In the genomic region with DNA sequence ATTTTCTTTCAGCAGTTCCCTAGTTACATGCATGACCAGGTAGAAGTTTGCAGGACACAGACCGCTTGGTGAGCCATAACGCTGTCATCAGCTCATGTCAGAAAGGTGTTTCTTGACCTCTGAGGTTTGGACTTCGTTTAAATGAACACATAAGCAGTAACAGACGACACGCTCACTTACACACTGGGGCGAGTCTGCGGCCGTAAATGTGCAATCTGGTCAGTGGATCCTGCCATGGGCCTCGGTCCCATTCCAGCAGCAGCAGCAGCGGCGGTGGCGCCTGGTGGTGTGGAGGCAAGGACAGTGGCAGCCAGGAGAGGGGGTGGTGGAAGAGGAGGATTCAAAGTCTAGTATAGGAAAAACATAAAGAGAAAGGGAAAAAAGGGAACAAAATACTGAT, we compare ENCODE assay signal across 1 cellular context.
TF ChIP-seq lines count a peak whose summit lies in the region.

No MANE protein-coding gene starts in this region.

TF ChIP-seq in IMR-90, 13 proteins besides CTCF, POLR2A, EP300 and RAD21 (continued from another document):
- TF ChIP-seq CEBPB (IDR thresholded peaks at IDR 0.05; ENCODE audit: low read depth, low read length) (no peak), BHLHE40 (IDR thresholded peaks at IDR 0.05; ENCODE audit: low read depth, low read length) (no peak)
